Comparison of ENCODE assay signal across 11 cellular contexts in the genomic region with DNA sequence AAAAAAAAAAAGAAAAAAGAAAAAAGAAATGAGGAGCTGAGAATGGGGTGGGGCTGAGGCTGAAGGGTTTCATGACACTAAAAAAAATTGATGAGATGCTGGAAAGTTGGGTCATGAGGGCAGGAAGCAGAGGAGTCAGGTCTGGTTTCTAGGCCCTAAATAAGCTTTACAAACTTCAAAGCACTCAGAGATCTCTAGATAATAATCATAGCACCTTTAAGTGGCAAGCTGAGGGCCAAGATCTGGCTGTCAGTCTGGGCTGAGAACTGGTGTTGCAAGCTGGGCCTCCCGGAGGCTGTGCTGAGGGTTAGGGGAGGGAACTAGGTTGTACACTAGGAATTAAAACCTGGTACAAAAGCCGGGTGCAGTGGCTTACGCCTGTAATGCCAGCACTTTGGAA. TPM values are rescaled to one million over a fixed set of nuclear protein-coding genes. Genes with fewer than 3 reads are reported as not detected.
DNase-seq lines count a peak whose midpoint lies in the region; ATAC-seq and TF ChIP-seq lines count a peak whose summit lies in the region.
"Had no signal": no experiment of that assay in that cellular context is flagged by ENCODE, and none has a peak within 500 bp of the region (broad histone marks: within the 10 kb centered on the region; RNA-seq: fewer than 3 reads in every experiment).

No MANE protein-coding gene starts in this region.

- POLR2A ChIA-PET in naive thymus-derived CD4-positive, alpha-beta T cell (lab: Charles Lee) = interaction anchor here (0.6 to 9.3 kb wide), 14 partner anchors 10 to 169 kb away, joined by 3 to 159 read pairs (median 5); partner anchors contain the start of genes DCTPP1, ZNF688 and ZNF747

- H3K27me3 ChIP-seq in heart right ventricle = no peaks in the 10 kb centered on the region
- H3K27me3 ChIP-seq in naive thymus-derived CD4-positive, alpha-beta T cell (ENCODE audit: control insufficient read depth in 2 of 2, insufficient read depth in 2 of 2, low read length in 2 of 2) = no peaks in the 10 kb centered on the region

- H3K36me3 Mint-ChIP-seq in activated T-helper 17 cell treated with anti-CD3 and anti-CD28 coated beads, Interleukin-2, amount 50 U/mL, for 72 hours (ENCODE audit: low read depth) = peaks cover 43% of the 10 kb centered on the region
- peaks cover 0 to 20% (median 5%) of the 10 kb centered on the region in 5 donors for H3K36me3 Mint-ChIP-seq in naive thymus-derived CD4-positive, alpha-beta T cell
- peaks cover 11% of the 10 kb centered on the region for H3K36me3 Mint-ChIP-seq in type B pancreatic cell

- H3K4me1 ChIP-seq in heart right ventricle = peaks cover 0 to 62% (median 33%) of the 10 kb centered on the region in 9 donors
- peaks cover 24 to 32% of the 10 kb centered on the region in 2 donors for H3K4me1 ChIP-seq in naive thymus-derived CD4-positive, alpha-beta T cell (ENCODE audit: control insufficient read depth in 2 of 2, insufficient read depth in 2 of 2, low read length in 2 of 2)

- CTCF ChIA-PET in naive thymus-derived CD4-positive, alpha-beta T cell (lab: Charles Lee) = interaction anchor here (0.8 to 1.3 kb wide), 3 partner anchors 16 to 122 kb away, joined by 3 to 7 read pairs (median 3); partner anchors contain the start of genes DCTPP1 and ZNF747

- no peak for DNase-seq in heart right ventricle
- DNase-seq in Right ventricle myocardium inferior (ENCODE audit: missing footprints) = no peak
- DNase-seq in naive thymus-derived CD4-positive, alpha-beta T cell = peak in 8 of 9 donors; percentile 53 to 82 (median 74)
- no peak for DNase-seq in type B pancreatic cell (ENCODE audit: extremely low spot score, unreplicated experiment)
- no peak for DNase-seq in AG20443 (ENCODE audit: low spot score)
- DNase-seq in UCSD-AML1 (lab: John Stamatoyannopoulos, UW; ENCODE audit: unreplicated experiment) = no peak
- DNase-seq in superior temporal gyrus (ENCODE audit: extremely low spot score) = no peak
- DNase-seq: GDM1, KG1, T1000 had no signal

- peaks cover 34% of the 10 kb centered on the region for H3K4me1 Mint-ChIP-seq in activated T-helper 17 cell treated with anti-CD3 and anti-CD28 coated beads, Interleukin-2, amount 50 U/mL, for 72 hours
- H3K4me1 Mint-ChIP-seq in naive thymus-derived CD4-positive, alpha-beta T cell = peaks cover 49 to 65% (median 55%) of the 10 kb centered on the region in 7 donors
- peaks cover 34% of the 10 kb centered on the region for H3K4me1 Mint-ChIP-seq in type B pancreatic cell (ENCODE audit: unreplicated experiment)

- TF ChIP-seq CTCF in heart right ventricle (IDR thresholded peaks at IDR 0.05) = no peak
- TF ChIP-seq CTCF in type B pancreatic cell (conservative IDR thresholded peaks at IDR 0.05) = no peak

- H3K9me3 Mint-ChIP-seq in activated T-helper 17 cell treated with anti-CD3 and anti-CD28 coated beads, Interleukin-2, amount 50 U/mL, for 72 hours = no peaks in the 10 kb centered on the region
- H3K9me3 Mint-ChIP-seq in naive thymus-derived CD4-positive, alpha-beta T cell = no peaks in the 10 kb centered on the region
- no peaks in the 10 kb centered on the region for H3K9me3 Mint-ChIP-seq in type B pancreatic cell

- WGBS in heart right ventricle, 2 donors = 74% methylated on average over 3 of the region's 3 CpGs

- H3K27me3 Mint-ChIP-seq in activated T-helper 17 cell treated with anti-CD3 and anti-CD28 coated beads, Interleukin-2, amount 50 U/mL, for 72 hours = no peaks in the 10 kb centered on the region
- no peaks in the 10 kb centered on the region for H3K27me3 Mint-ChIP-seq in naive thymus-derived CD4-positive, alpha-beta T cell
- no peaks in the 10 kb centered on the region for H3K27me3 Mint-ChIP-seq in type B pancreatic cell

- H3K9me3 ChIP-seq in heart right ventricle = no peaks in the 10 kb centered on the region
- no peaks in the 10 kb centered on the region for H3K9me3 ChIP-seq in naive thymus-derived CD4-positive, alpha-beta T cell (ENCODE audit: control insufficient read depth in 2 of 3, low read length in 3 of 3)

- H3K36me3 ChIP-seq in heart right ventricle = peaks cover 0 to 40% (median 15%) of the 10 kb centered on the region in 9 donors
- peaks cover 0 to 32% (median 8%) of the 10 kb centered on the region in 3 experiments for H3K36me3 ChIP-seq in naive thymus-derived CD4-positive, alpha-beta T cell (ENCODE audit: control insufficient read depth in 2 of 3, insufficient read depth in 3 of 3, low read length in 3 of 3)

- peak overlapping the region; percentile 84 for H3K4me3 Mint-ChIP-seq in activated T-helper 17 cell treated with anti-CD3 and anti-CD28 coated beads, Interleukin-2, amount 50 U/mL, for 72 hours
- peak overlapping the region; percentile 32 to 87 (median 75) for H3K4me3 Mint-ChIP-seq in naive thymus-derived CD4-positive, alpha-beta T cell
- peak overlapping the region; percentile 67 for H3K4me3 Mint-ChIP-seq in type B pancreatic cell

- ATAC-seq in heart right ventricle = no peak
- ATAC-seq in Right ventricle myocardium inferior = no peak
- ATAC-seq in activated T-helper 17 cell treated with anti-CD3 and anti-CD28 coated beads, Interleukin-2, amount 50 U/mL, for 72 hours (replicated peaks) = peak; percentile 87
- peak; percentile 89 for ATAC-seq in naive thymus-derived CD4-positive, alpha-beta T cell

- H3K27ac Mint-ChIP-seq in activated T-helper 17 cell treated with anti-CD3 and anti-CD28 coated beads, Interleukin-2, amount 50 U/mL, for 72 hours = peak overlapping the region; percentile 96
- peak overlapping the region; percentile 83 to 98 (median 93) for H3K27ac Mint-ChIP-seq in naive thymus-derived CD4-positive, alpha-beta T cell
- H3K27ac Mint-ChIP-seq in type B pancreatic cell = peak overlapping the region; percentile 87

- intact Hi-C loops in heart right ventricle (cut with DNase I) = loop anchor here in 1 of 10 donors (2.0 kb wide), 1 partner anchor 13 kb away; no protein-coding TSS in a partner anchor
- intact Hi-C loops in Right ventricle myocardium inferior (cut with DNase I) = no loop called here
- intact Hi-C loops in naive thymus-derived CD4-positive, alpha-beta T cell (cut with micrococcal nuclease) = loop anchor here in 1 of 2 donors (1.0 kb wide), 2 partner anchors 16 to 21 kb away; no protein-coding TSS in a partner anchor

- peak overlapping the region in 8 of 10 donors; percentile 2 to 68 (median 40) for H3K27ac ChIP-seq in heart right ventricle
- H3K27ac ChIP-seq in naive thymus-derived CD4-positive, alpha-beta T cell (ENCODE audit: low read depth, low read length) = peak overlapping the region; percentile 59

- no peak overlapping the region for H3K4me3 ChIP-seq in heart right ventricle
- peak overlapping the region; percentile 5 for H3K4me3 ChIP-seq in naive thymus-derived CD4-positive, alpha-beta T cell (ENCODE audit: low read length)

RNA-seq across cellular contexts. Expression of gene ZNF764, which starts 6.4 kb away (rescaled TPM):
- total RNA-seq in heart right ventricle = 10 to 100 TPM in 5 of 10 donors, 1 to 10 TPM in 5; 6.3 to 15.3 (median 10.3) TPM
- 10 to 100 TPM in 1 of 2 donors, 1 to 10 TPM in 1; 5.6 to 11.7 TPM for polyA plus RNA-seq in heart right ventricle
- 10.0 TPM for total RNA-seq in Right ventricle myocardium inferior
- total RNA-seq in activated T-helper 17 cell treated with anti-CD3 and anti-CD28 coated beads, Interleukin-2, amount 50 U/mL, for 72 hours = 10 to 100 TPM; 13.8 to 14.1 TPM
- total RNA-seq in naive thymus-derived CD4-positive, alpha-beta T cell = 10 to 100 TPM; 11.9 to 20.9 (median 19.3) TPM
- 1 to 10 TPM; 4.5 to 6.8 TPM for polyA plus RNA-seq in naive thymus-derived CD4-positive, alpha-beta T cell
- total RNA-seq in type B pancreatic cell (ENCODE audit: low replicate concordance) = 16.8 and 20.2 TPM in 2 replicates

RNA-seq across cellular contexts. Expression of gene ZNF747, which starts 17.1 kb away (rescaled TPM):
- total RNA-seq in heart right ventricle (10 to 100 TPM in 7 of 10 donors, 1 to 10 TPM in 3; 8.5 to 14.3 (median 10.7) TPM), Right ventricle myocardium inferior (5.7 TPM), type B pancreatic cell (ENCODE audit: low replicate concordance) (9.3 and 11.4 TPM in 2 replicates)
- polyA plus RNA-seq in heart right ventricle = 1 to 10 TPM; 8.5 to 9.2 TPM
- 10 to 100 TPM in 1 of 2 donors, 1 to 10 TPM in 1; 6.9 to 12.9 TPM for total RNA-seq in activated T-helper 17 cell treated with anti-CD3 and anti-CD28 coated beads, Interleukin-2, amount 50 U/mL, for 72 hours
- total RNA-seq in naive thymus-derived CD4-positive, alpha-beta T cell = 10 to 100 TPM in 4 of 5 experiments, 1 to 10 TPM in 1; 9.1 to 17.4 (median 13.8) TPM
- polyA plus RNA-seq in naive thymus-derived CD4-positive, alpha-beta T cell = 10 to 100 TPM in 1 of 2 donors, 1 to 10 TPM in 1; 8.9 to 11.7 TPM

RNA-seq across cellular contexts. Expression of gene ZNF688, which starts 19.7 kb away (rescaled TPM):
- 10 to 100 TPM in 7 of 10 donors, 1 to 10 TPM in 3; 6.3 to 16.2 (median 12.4) TPM for total RNA-seq in heart right ventricle
- 10 to 100 TPM in 1 of 2 donors, 1 to 10 TPM in 1; 9.3 to 23.8 TPM for polyA plus RNA-seq in heart right ventricle
- 12.2 TPM for total RNA-seq in Right ventricle myocardium inferior
- 1 to 10 TPM; 7.3 to 9.7 TPM for total RNA-seq in activated T-helper 17 cell treated with anti-CD3 and anti-CD28 coated beads, Interleukin-2, amount 50 U/mL, for 72 hours
- total RNA-seq in naive thymus-derived CD4-positive, alpha-beta T cell = 10 to 100 TPM in 4 of 5 experiments, 1 to 10 TPM in 1; 8.8 to 24.3 (median 16.3) TPM
- 10 to 100 TPM; 29.7 to 33.2 TPM for polyA plus RNA-seq in naive thymus-derived CD4-positive, alpha-beta T cell
- 9.8 and 14.3 TPM in 2 replicates for total RNA-seq in type B pancreatic cell (ENCODE audit: low replicate concordance)

RNA-seq across cellular contexts. Expression of gene ZNF768, which starts 25.4 kb away (rescaled TPM):
- total RNA-seq in heart right ventricle (10 to 100 TPM; 36.0 to 71.7 (median 43.3) TPM), Right ventricle myocardium inferior (73.8 TPM), type B pancreatic cell (ENCODE audit: low replicate concordance) (58.7 and 59.6 TPM in 2 replicates)
- 10 to 100 TPM; 51.8 to 75.1 TPM for polyA plus RNA-seq in heart right ventricle
- 1 to 10 TPM; 3.7 to 5.3 TPM for total RNA-seq in activated T-helper 17 cell treated with anti-CD3 and anti-CD28 coated beads, Interleukin-2, amount 50 U/mL, for 72 hours
- 1 to 10 TPM; 6.0 to 8.5 (median 7.3) TPM for total RNA-seq in naive thymus-derived CD4-positive, alpha-beta T cell
- 1 to 10 TPM; 1.6 to 2.4 TPM for polyA plus RNA-seq in naive thymus-derived CD4-positive, alpha-beta T cell

RNA-seq across cellular contexts. Expression of gene ZNF785, which starts 33.7 kb away (rescaled TPM):
- total RNA-seq in heart right ventricle (1 to 10 TPM; 2.8 to 8.4 (median 5.4) TPM), Right ventricle myocardium inferior (7.6 TPM), type B pancreatic cell (ENCODE audit: low replicate concordance) (22.4 and 29.1 TPM in 2 replicates)
- 1 to 10 TPM; 3.0 to 7.4 TPM for polyA plus RNA-seq in heart right ventricle
- total RNA-seq in activated T-helper 17 cell treated with anti-CD3 and anti-CD28 coated beads, Interleukin-2, amount 50 U/mL, for 72 hours = 10 to 100 TPM; 10.5 to 15.5 TPM
- 10 to 100 TPM; 10.2 to 37.1 (median 21.4) TPM for total RNA-seq in naive thymus-derived CD4-positive, alpha-beta T cell
- polyA plus RNA-seq in naive thymus-derived CD4-positive, alpha-beta T cell = 1 to 10 TPM; 2.6 to 4.4 TPM

Comparison
In these comparisons a context has a peak if more than half of its experiments do, and no peak if none do; other contexts are left out.
1. ATAC-seq: peak in activated T-helper 17 cell treated with anti-CD3 and anti-CD28 coated beads, Interleukin-2, amount 50 U/mL, for 72 hours (single experiment) and naive thymus-derived CD4-positive, alpha-beta T cell (single experiment); none in heart right ventricle (0 of 8) and Right ventricle myocardium inferior (single experiment).
2. DNase-seq: peak in naive thymus-derived CD4-positive, alpha-beta T cell (8 of 9); none in heart right ventricle (0 of 2), Right ventricle myocardium inferior (single experiment), type B pancreatic cell (single experiment), AG20443 (single experiment), UCSD-AML1 (single experiment) and superior temporal gyrus (single experiment).
3. Peak in every context shown above with its lines, with median percentiles within 50 percentile points of each other: H3K27ac Mint-ChIP-seq and H3K4me3 Mint-ChIP-seq.